8 cellular contexts compared by ENCODE assay signal in genomic region chr1:172442843-172443565, GRCh38. TPM values are rescaled to one million over a fixed set of nuclear protein-coding genes. Genes with fewer than 3 reads are reported as not detected.
DNase-seq lines count a peak whose midpoint lies in the region; TF ChIP-seq lines count a peak whose summit lies in the region.

No MANE protein-coding gene starts in this region.

- no peaks in the 10 kb centered on the region for H3K27me3 ChIP-seq in BLaER1 treated with 17β-estradiol and CSF1 and Interleukin-3, amounts not matched to agents 10 nM and 100 nM
- H3K27me3 ChIP-seq in Loucy (ENCODE audit: insufficient read depth, low read length, poor library complexity, severe bottlenecking) (no peaks in the 10 kb centered on the region), dorsolateral prefrontal cortex (no peaks in the 10 kb centered on the region), neural cell (ENCODE audit: insufficient read depth, low read depth, low read length) (no peaks in the 10 kb centered on the region)

- intact Hi-C loops in dorsolateral prefrontal cortex (cut with DNase I): loop anchor here (5.0 kb wide), 3 partner anchors 89 to 641 kb away; partner anchors contain the start of gene SUCO (in 2 of the 2)

- H3K27ac ChIP-seq in BLaER1 treated with 17β-estradiol and CSF1 and Interleukin-3, amounts not matched to agents 10 nM and 100 nM: peak overlapping the region; percentile 87 to 95 (median 93)
- H3K27ac ChIP-seq in dorsolateral prefrontal cortex (peak overlapping the region in 16 of 59 donors; percentile 18 to 91 (median 79)), neural cell (ENCODE audit: low read length) (peak overlapping the region; percentile 48)

- H3K4me1 ChIP-seq in BLaER1 treated with 17β-estradiol and CSF1 and Interleukin-3, amounts not matched to agents 10 nM and 100 nM: peaks cover 5 to 18% (median 11%) of the 10 kb centered on the region in 10 experiments; a peak in 17 of 20 replicates
- H3K4me1 ChIP-seq in Loucy (ENCODE audit: insufficient read depth, low read length, poor library complexity, severe bottlenecking): peaks cover 34% of the 10 kb centered on the region

- TF ChIP-seq EP300 in neural cell (conservative IDR thresholded peaks at IDR 0.05; ENCODE audit: poor library complexity, severe bottlenecking): no peak

- DNase-seq in dorsolateral prefrontal cortex (no peak), islet precursor cell (no peak), GM13976 (ENCODE audit: low spot score) (no peak), amygdala (lab: John Stamatoyannopoulos, UW) (no peak)
- no peak for DNase-seq in activated CD4-positive, alpha-beta T cell treated with anti-CD3 and anti-CD28 coated beads, Interleukin-2, amount 50 U/mL, for 4 hours

- H4K20me1 ChIP-seq in BLaER1 treated with 17β-estradiol and CSF1 and Interleukin-3, amounts not matched to agents 10 nM and 100 nM: no peaks in the 10 kb centered on the region
- H4K20me1 ChIP-seq in Loucy (ENCODE audit: insufficient read depth, low read length, poor library complexity, severe bottlenecking): no peaks in the 10 kb centered on the region
- no peaks in the 10 kb centered on the region for H4K20me1 ChIP-seq in neural cell (ENCODE audit: insufficient read depth)

- TF ChIP-seq RAD21 in neural cell (conservative IDR thresholded peaks at IDR 0.05): no peak

- in situ Hi-C loops in GM13976 (cut with MboI; ENCODE audit: low sequenced_read_pairs, unreplicated experiment): no loop called here

- peak overlapping the region; percentile 89 to 98 (median 94) for H3K9ac ChIP-seq in BLaER1 treated with 17β-estradiol and CSF1 and Interleukin-3, amounts not matched to agents 10 nM and 100 nM
- H3K9ac ChIP-seq in Loucy (ENCODE audit: low read depth, low read length, poor library complexity, severe bottlenecking) (peak overlapping the region; percentile 91), neural cell (ENCODE audit: low read length) (peak overlapping the region; percentile 82)

- peaks cover 18 to 43% (median 27%) of the 10 kb centered on the region in 11 experiments for H3K36me3 ChIP-seq in BLaER1 treated with 17β-estradiol and CSF1 and Interleukin-3, amounts not matched to agents 10 nM and 100 nM
- H3K36me3 ChIP-seq in Loucy (ENCODE audit: insufficient read depth, low read length) (no peaks in the 10 kb centered on the region), neural cell (ENCODE audit: insufficient read depth, low read length) (no peaks in the 10 kb centered on the region)

- H3F3A ChIP-seq in Loucy (ENCODE audit: low read depth): no peaks in the 10 kb centered on the region
- H3F3A ChIP-seq in neural cell (ENCODE audit: insufficient read depth, low read length, poor library complexity, severe bottlenecking): no peaks in the 10 kb centered on the region

- no peak for TF ChIP-seq CTCF in Loucy (conservative IDR thresholded peaks at IDR 0.05; ENCODE audit: low read length)
- no peak for TF ChIP-seq CTCF in dorsolateral prefrontal cortex (IDR thresholded peaks at IDR 0.05 in 54 of 56, conservative IDR thresholded peaks at IDR 0.05 in 2 of 56; ENCODE audit: low read depth in 1 of 56, partially characterized antibody in 56 of 56)
- TF ChIP-seq CTCF in neural cell (IDR thresholded peaks at IDR 0.05; ENCODE audit: poor library complexity, severe bottlenecking): no peak
- no peak for TF ChIP-seq CTCF in GM13976 (IDR thresholded peaks at IDR 0.05; ENCODE audit: borderline replicate concordance, control extremely low read depth, extremely low read depth, insufficient read depth, missing control alignments)

- H3K4me2 ChIP-seq in BLaER1 treated with 17β-estradiol and CSF1 and Interleukin-3, amounts not matched to agents 10 nM and 100 nM: peak overlapping the region; percentile 69 to 95 (median 80)
- H3K4me2 ChIP-seq in Loucy (ENCODE audit: low read depth, low read length, poor library complexity, severe bottlenecking): peak overlapping the region; percentile 92
- H3K4me2 ChIP-seq in neural cell (ENCODE audit: low read length): peak overlapping the region; percentile 84

- no peaks in the 10 kb centered on the region for H3K9me2 ChIP-seq in Loucy (replicated peaks; ENCODE audit: low read depth, low read length)
- no peaks in the 10 kb centered on the region for H3K9me2 ChIP-seq in neural cell (ENCODE audit: insufficient read depth, low read length)

- H3K4me3 ChIP-seq in BLaER1 treated with 17β-estradiol and CSF1 and Interleukin-3, amounts not matched to agents 10 nM and 100 nM: peak overlapping the region; percentile 77 to 96 (median 90)
- H3K4me3 ChIP-seq in Loucy (ENCODE audit: low read length, poor library complexity, severe bottlenecking) (peak overlapping the region; percentile 83), dorsolateral prefrontal cortex (peak overlapping the region; percentile 67 to 99 (median 92)), neural cell (ENCODE audit: low read length) (peak overlapping the region; percentile 81)

- peaks cover 48% of the 10 kb centered on the region for H3K79me2 ChIP-seq in Loucy (ENCODE audit: insufficient read depth, low read length)
- peaks cover 11% of the 10 kb centered on the region for H3K79me2 ChIP-seq in neural cell (replicated peaks; ENCODE audit: insufficient read depth, low read length)

- peaks cover 1 to 8% (median 4%) of the 10 kb centered on the region in 11 experiments; a peak in 14 of 22 replicates for H3K9me3 ChIP-seq in BLaER1 treated with 17β-estradiol and CSF1 and Interleukin-3, amounts not matched to agents 10 nM and 100 nM (replicated peaks in 1 of 11)
- H3K9me3 ChIP-seq in Loucy (ENCODE audit: insufficient read depth, low read depth, low read length) (no peaks in the 10 kb centered on the region), neural cell (ENCODE audit: low read length) (no peaks in the 10 kb centered on the region)

- peak overlapping the region; percentile 75 for H2AFZ ChIP-seq in Loucy (ENCODE audit: low read length)
- H2AFZ ChIP-seq in neural cell (ENCODE audit: low read depth, low read length): peak overlapping the region; percentile 66

TF ChIP-seq in neural cell, 6 proteins besides CTCF, POLR2A, EP300 and RAD21:
- no peak for TF ChIP-seq MXI1 (conservative IDR thresholded peaks at IDR 0.05; ENCODE audit: poor library complexity, severe bottlenecking)
- TF ChIP-seq POLR2AphosphoS5 (IDR thresholded peaks at IDR 0.05): no peak
- no peak for TF ChIP-seq SMC3 (conservative IDR thresholded peaks at IDR 0.05; ENCODE audit: poor library complexity)
- TF ChIP-seq TAF1 (IDR thresholded peaks at IDR 0.05; ENCODE audit: low read depth): no peak
- TF ChIP-seq, protein P1, sequence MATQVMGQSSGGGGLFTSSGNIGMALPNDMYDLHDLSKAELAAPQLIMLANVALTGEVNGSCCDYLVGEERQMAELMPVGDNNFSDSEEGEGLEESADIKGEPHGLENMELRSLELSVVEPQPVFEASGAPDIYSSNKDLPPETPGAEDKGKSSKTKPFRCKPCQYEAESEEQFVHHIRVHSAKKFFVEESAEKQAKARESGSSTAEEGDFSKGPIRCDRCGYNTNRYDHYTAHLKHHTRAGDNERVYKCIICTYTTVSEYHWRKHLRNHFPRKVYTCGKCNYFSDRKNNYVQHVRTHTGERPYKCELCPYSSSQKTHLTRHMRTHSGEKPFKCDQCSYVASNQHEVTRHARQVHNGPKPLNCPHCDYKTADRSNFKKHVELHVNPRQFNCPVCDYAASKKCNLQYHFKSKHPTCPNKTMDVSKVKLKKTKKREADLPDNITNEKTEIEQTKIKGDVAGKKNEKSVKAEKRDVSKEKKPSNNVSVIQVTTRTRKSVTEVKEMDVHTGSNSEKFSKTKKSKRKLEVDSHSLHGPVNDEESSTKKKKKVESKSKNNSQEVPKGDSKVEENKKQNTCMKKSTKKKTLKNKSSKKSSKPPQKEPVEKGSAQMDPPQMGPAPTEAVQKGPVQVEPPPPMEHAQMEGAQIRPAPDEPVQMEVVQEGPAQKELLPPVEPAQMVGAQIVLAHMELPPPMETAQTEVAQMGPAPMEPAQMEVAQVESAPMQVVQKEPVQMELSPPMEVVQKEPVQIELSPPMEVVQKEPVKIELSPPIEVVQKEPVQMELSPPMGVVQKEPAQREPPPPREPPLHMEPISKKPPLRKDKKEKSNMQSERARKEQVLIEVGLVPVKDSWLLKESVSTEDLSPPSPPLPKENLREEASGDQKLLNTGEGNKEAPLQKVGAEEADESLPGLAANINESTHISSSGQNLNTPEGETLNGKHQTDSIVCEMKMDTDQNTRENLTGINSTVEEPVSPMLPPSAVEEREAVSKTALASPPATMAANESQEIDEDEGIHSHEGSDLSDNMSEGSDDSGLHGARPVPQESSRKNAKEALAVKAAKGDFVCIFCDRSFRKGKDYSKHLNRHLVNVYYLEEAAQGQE (IDR thresholded peaks at IDR 0.05; ENCODE audit: borderline replicate concordance): no peak
- no peak for TF ChIP-seq EZH2 (IDR thresholded peaks at IDR 0.05; ENCODE audit: borderline replicate concordance, insufficient read depth, low read length, poor library complexity, severe bottlenecking)

RNA-seq across cellular contexts. Expression of gene PIGC, which starts 0.9 kb away (rescaled TPM):
- total RNA-seq in dorsolateral prefrontal cortex: 10 to 100 TPM; 10.6 to 22.8 (median 16.0) TPM
- polyA plus RNA-seq in neural cell: 69.3 and 75.3 TPM in 2 replicates
- polyA minus RNA-seq in neural cell: 48.7 and 52.7 TPM in 2 replicates

RNA-seq across cellular contexts. Expression of gene C1orf105, which starts 22.5 kb away (rescaled TPM):
- total RNA-seq in dorsolateral prefrontal cortex: 1 to 10 TPM in 7 of 120 experiments, under 1 TPM in 8, not detected in 105; 0.43 to 2.8 (median 0.66) TPM
- polyA plus RNA-seq in neural cell: not detected in 2 replicates
- polyA minus RNA-seq in neural cell: not detected in 2 replicates
